ENCODE assay signal across 8 cellular contexts in genomic region chr13:94860981-94861407, GRCh38.
DNase-seq lines count a peak whose midpoint lies in the region; ATAC-seq and TF ChIP-seq lines count a peak whose summit lies in the region.

No MANE protein-coding gene starts in this region.

- peaks cover 8% of the 10 kb centered on the region for H3K4me1 Mint-ChIP-seq in activated T-helper 1 cell treated with anti-CD3 and anti-CD28 coated beads, Interleukin-12 subunit alpha, Interleukin-12 subunit beta, Interleukin-2, Interleukin-4 antibody, amounts not matched to agents 30 ng/mL and 10 ng/mL and 1 ng/mL, durations not matched to agents 14 hours and 24 hours and 36 hours (ENCODE audit: low read depth)

- POLR2A ChIA-PET in GM10248 (lab: Yijun Ruan, JAX): no interaction called here

- no peaks in the 10 kb centered on the region for H3K9me3 Mint-ChIP-seq in activated T-helper 1 cell treated with anti-CD3 and anti-CD28 coated beads, Interleukin-12 subunit alpha, Interleukin-12 subunit beta, Interleukin-2, Interleukin-4 antibody, amounts not matched to agents 30 ng/mL and 10 ng/mL and 1 ng/mL, durations not matched to agents 14 hours and 24 hours and 36 hours

- DNase-seq in activated T-helper 1 cell treated with anti-CD3 and anti-CD28 coated beads, Interleukin-12 subunit alpha, Interleukin-12 subunit beta, Interleukin-2, Interleukin-4 antibody, amounts not matched to agents 30 ng/mL and 10 ng/mL and 1 ng/mL, durations not matched to agents 14 hours and 24 hours and 36 hours (ENCODE audit: low spot score): no peak
- DNase-seq in left lobe of liver (ENCODE audit: low spot score) (no peak), NCI-H2171 (lab: John Stamatoyannopoulos, UW) (no peak), substantia nigra (lab: John Stamatoyannopoulos, UW) (no peak), NCI-H2029 (lab: John Stamatoyannopoulos, UW) (no peak), GM10248 (ENCODE audit: extremely low spot score) (no peak)

- CTCF ChIA-PET in GM10248 (lab: Yijun Ruan, JAX): interaction anchor here (1.0 kb wide), 1 partner anchor 48 kb away, joined by 3 read pairs; no protein-coding TSS in a partner anchor

- H3K27ac Mint-ChIP-seq in activated T-helper 1 cell treated with anti-CD3 and anti-CD28 coated beads, Interleukin-12 subunit alpha, Interleukin-12 subunit beta, Interleukin-2, Interleukin-4 antibody, amounts not matched to agents 30 ng/mL and 10 ng/mL and 1 ng/mL, durations not matched to agents 14 hours and 24 hours and 36 hours: peak overlapping the region; percentile 45

- ATAC-seq in GM18508 (IDR thresholded peaks at IDR 0.05; ENCODE audit: insufficient read depth, unreplicated experiment): peak; percentile 74
- ATAC-seq in HG02981 (IDR thresholded peaks at IDR 0.05; ENCODE audit: unreplicated experiment): peak; percentile 50
- peak; percentile 44 for ATAC-seq in left lobe of liver

- H3K27me3 Mint-ChIP-seq in activated T-helper 1 cell treated with anti-CD3 and anti-CD28 coated beads, Interleukin-12 subunit alpha, Interleukin-12 subunit beta, Interleukin-2, Interleukin-4 antibody, amounts not matched to agents 30 ng/mL and 10 ng/mL and 1 ng/mL, durations not matched to agents 14 hours and 24 hours and 36 hours (ENCODE audit: insufficient read depth): peaks cover 7% of the 10 kb centered on the region

- no peaks in the 10 kb centered on the region for H3K36me3 Mint-ChIP-seq in activated T-helper 1 cell treated with anti-CD3 and anti-CD28 coated beads, Interleukin-12 subunit alpha, Interleukin-12 subunit beta, Interleukin-2, Interleukin-4 antibody, amounts not matched to agents 30 ng/mL and 10 ng/mL and 1 ng/mL, durations not matched to agents 14 hours and 24 hours and 36 hours (ENCODE audit: low read depth)

- H3K27ac ChIP-seq in substantia nigra (ENCODE audit: low read depth, low read length, poor library complexity, severe bottlenecking): no peak overlapping the region

- intact Hi-C loops in activated T-helper 1 cell treated with anti-CD3 and anti-CD28 coated beads, Interleukin-12 subunit alpha, Interleukin-12 subunit beta, Interleukin-2, Interleukin-4 antibody, amounts not matched to agents 30 ng/mL and 10 ng/mL and 1 ng/mL, durations not matched to agents 14 hours and 24 hours and 36 hours (cut with micrococcal nuclease): loop anchor here (10.0 kb wide), 1 partner anchor 146 kb away; the partner anchor contains the start of gene SOX21

- H3K4me3 Mint-ChIP-seq in activated T-helper 1 cell treated with anti-CD3 and anti-CD28 coated beads, Interleukin-12 subunit alpha, Interleukin-12 subunit beta, Interleukin-2, Interleukin-4 antibody, amounts not matched to agents 30 ng/mL and 10 ng/mL and 1 ng/mL, durations not matched to agents 14 hours and 24 hours and 36 hours: peak overlapping the region; percentile 78

- no peak for TF ChIP-seq CTCF in GM10248 (IDR thresholded peaks at IDR 0.05; ENCODE audit: control extremely low read depth, extremely low read depth, low read depth, missing control alignments)
